ENCODE assay signal across 8 cellular contexts in the genomic region with DNA sequence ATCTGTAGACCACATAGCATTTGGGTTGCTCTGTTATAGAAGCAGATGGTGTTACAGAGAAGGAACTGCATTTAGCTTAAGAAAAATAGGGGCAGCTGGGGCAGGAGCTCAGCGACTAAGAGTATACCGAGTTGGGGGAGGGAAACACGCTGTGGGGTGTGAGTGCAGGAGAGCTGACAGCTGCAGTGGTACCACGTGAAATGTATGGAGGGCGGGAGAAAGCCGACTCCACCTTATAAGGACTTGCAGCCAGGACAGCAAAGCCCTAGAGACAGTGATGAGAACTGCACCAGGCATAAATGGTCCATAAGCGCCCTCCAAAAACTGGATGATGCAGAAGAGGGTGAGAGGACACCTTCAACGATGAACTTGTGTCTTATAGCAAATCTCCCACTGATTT.
A peak's percentile ranks its signal among the peaks of the same experiment; 100 is the strongest.
DNase-seq lines count a peak whose midpoint lies in the region; ATAC-seq and TF ChIP-seq lines count a peak whose summit lies in the region.

No MANE protein-coding gene starts in this region.

- H3K27ac ChIP-seq in colonic mucosa = no peak overlapping the region

- peaks cover 18% of the 10 kb centered on the region for H3K4me1 Mint-ChIP-seq in central memory CD8-positive, alpha-beta T cell

- no peaks in the 10 kb centered on the region for H3K27me3 Mint-ChIP-seq in central memory CD8-positive, alpha-beta T cell

- no peaks in the 10 kb centered on the region for H3K27me3 ChIP-seq in colonic mucosa

- intact Hi-C loops in colonic mucosa (cut with DNase I) = no loop called here

- H3K36me3 ChIP-seq in colonic mucosa = no peaks in the 10 kb centered on the region

- peaks cover 5% of the 10 kb centered on the region for H3K4me1 ChIP-seq in colonic mucosa

- no peak overlapping the region for H3K9ac ChIP-seq in colonic mucosa (ENCODE audit: low read depth in 2 of 2, low read length in 2 of 2)

- H3K36me3 Mint-ChIP-seq in central memory CD8-positive, alpha-beta T cell (ENCODE audit: insufficient read depth) = peaks cover 4% of the 10 kb centered on the region

- no peak for TF ChIP-seq CTCF in colonic mucosa (IDR thresholded peaks at IDR 0.05)

- ATAC-seq in HG03139 (IDR thresholded peaks at IDR 0.05; ENCODE audit: unreplicated experiment) = peak; percentile 85
- ATAC-seq in central memory CD8-positive, alpha-beta T cell (replicated peaks; ENCODE audit: extremely low read depth, poor library complexity, severe bottlenecking) = peak; percentile 76

- H3K4me3 ChIP-seq in colonic mucosa = no peak overlapping the region

- H3K4me3 Mint-ChIP-seq in central memory CD8-positive, alpha-beta T cell = no peak overlapping the region

- peak; percentile 50 for DNase-seq in COLO668 (lab: John Stamatoyannopoulos, UW; ENCODE audit: unreplicated experiment)
- DNase-seq in GM19238 (ENCODE audit: insufficient read length, low spot score) = peak; percentile 68
- peak; percentile 91 for DNase-seq in NCI-H69 (lab: John Stamatoyannopoulos, UW)
- no peak for DNase-seq in central memory CD8-positive, alpha-beta T cell (ENCODE audit: low spot score in 2 of 2)
- DNase-seq in retina = peak; percentile 59
- no peak for DNase-seq in colonic mucosa
- no peak for DNase-seq in HK-2 (ENCODE audit: unreplicated experiment)

- H3K9me3 Mint-ChIP-seq in central memory CD8-positive, alpha-beta T cell = no peaks in the 10 kb centered on the region

- H3K27ac Mint-ChIP-seq in central memory CD8-positive, alpha-beta T cell (ENCODE audit: low read depth) = no peak overlapping the region

- H3K9me3 ChIP-seq in colonic mucosa = no peaks in the 10 kb centered on the region

Comparison
In these comparisons a context has a peak if more than half of its experiments do, and no peak if none do; other contexts are left out.
1. DNase-seq: peak in COLO668 (single experiment), GM19238 (single experiment), NCI-H69 (single experiment) and retina (single experiment); none in central memory CD8-positive, alpha-beta T cell (0 of 2), colonic mucosa (single experiment) and HK-2 (single experiment).